ENCODE assay signal across 8 cellular contexts in the genomic region with DNA sequence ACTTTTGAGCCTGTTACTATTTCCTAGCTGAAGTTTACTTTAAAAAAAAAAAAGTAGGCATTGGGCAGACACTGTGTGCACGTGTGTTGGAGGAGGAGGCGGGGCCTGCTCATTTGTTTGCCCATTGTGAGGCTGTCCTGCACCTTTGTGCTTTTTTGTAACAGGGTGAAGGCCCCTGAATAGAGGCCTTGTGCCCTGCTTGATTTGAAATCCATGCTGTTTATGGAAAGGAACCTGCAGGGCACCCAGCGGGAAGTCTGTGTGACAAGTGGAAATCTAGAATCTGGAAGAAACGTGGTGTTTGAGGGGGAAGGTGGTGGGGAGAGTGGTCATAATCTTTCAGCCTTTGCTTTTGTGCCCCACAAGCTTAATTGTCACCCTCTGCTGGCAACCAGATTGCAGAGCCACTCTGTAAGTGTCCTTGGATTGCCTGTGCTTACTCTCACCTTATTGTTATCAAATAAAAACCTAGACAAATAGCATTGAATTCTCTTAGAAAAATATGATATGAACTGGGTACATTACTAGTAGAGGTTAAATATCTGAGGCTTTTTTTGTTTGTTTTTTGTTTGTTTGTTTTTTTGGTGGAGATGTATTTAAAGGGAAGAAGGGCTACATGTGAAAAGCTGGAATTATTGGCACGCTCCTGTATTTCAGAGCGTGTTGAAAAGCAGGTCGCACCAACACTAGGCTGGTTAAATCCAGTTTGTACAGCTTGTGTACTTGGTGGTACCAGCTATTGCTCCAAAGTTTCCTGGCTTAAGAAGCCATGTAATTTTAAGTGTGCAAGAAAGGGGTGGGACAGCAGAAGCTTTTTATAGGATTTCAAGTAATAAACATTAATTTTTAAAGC.
DNase-seq lines count a peak whose midpoint lies in the region; ATAC-seq and TF ChIP-seq lines count a peak whose summit lies in the region.

No MANE protein-coding gene starts in this region.

- ATAC-seq in mucosa of descending colon (peak; percentile 91), HG03196 (IDR thresholded peaks at IDR 0.05; ENCODE audit: unreplicated experiment) (no peak)

- DNase-seq in DMS153 (lab: John Stamatoyannopoulos, UW) (peak; percentile 57), NCI-H146 (lab: John Stamatoyannopoulos, UW) (peak; percentile 99), MCF 10A (ENCODE audit: unreplicated experiment) (no peak), mucosa of descending colon (peak; percentile 76 to 85 (median 77)), kidney glomerular epithelial cell (lab: John Stamatoyannopoulos, UW) (no peak)
- DNase-seq in stimulated activated CD4-positive, alpha-beta T cell treated with anti-CD3 and anti-CD28 coated beads, Interleukin-1b, Interleukin-23, amount 100 ng/mL, for 48 hours = no peak
- no peak for DNase-seq in activated naive CD4-positive, alpha-beta T cell (lab: John Stamatoyannopoulos, UW)

- H3K27ac Mint-ChIP-seq in MCF 10A (ENCODE audit: low read depth, unreplicated experiment) = no peak overlapping the region

- no peaks in the 10 kb centered on the region for H3K9me3 Mint-ChIP-seq in MCF 10A (ENCODE audit: unreplicated experiment)

- H3K4me1 Mint-ChIP-seq in MCF 10A (ENCODE audit: insufficient read depth, unreplicated experiment) = peaks cover 16% of the 10 kb centered on the region

- CTCF ChIA-PET in MCF 10A (lab: Yijun Ruan, JAX) = interaction anchor here (0.7 to 2.7 kb wide), 4 partner anchors 9 to 106 kb away, joined by 4 to 14 read pairs (median 6); no protein-coding TSS in a partner anchor

- H3K4me1 ChIP-seq in mucosa of descending colon (ENCODE audit: low read depth) = peaks cover 18% of the 10 kb centered on the region

- peak overlapping the region; percentile 50 for H3K4me3 Mint-ChIP-seq in MCF 10A (ENCODE audit: unreplicated experiment)

- H3K4me3 ChIP-seq in mucosa of descending colon = no peak overlapping the region

- H3K36me3 ChIP-seq in mucosa of descending colon (ENCODE audit: low read depth) = no peaks in the 10 kb centered on the region

- POLR2A ChIA-PET in MCF 10A (lab: Yijun Ruan, JAX) = interaction anchor here (0.7 to 1.5 kb wide), 9 partner anchors 9 to 212 kb away, joined by 3 to 5 read pairs (median 4); no protein-coding TSS in a partner anchor

- no peaks in the 10 kb centered on the region for H3K27me3 Mint-ChIP-seq in MCF 10A (ENCODE audit: insufficient read depth, unreplicated experiment)

- BruUV-seq in MCF 10A (replicated peaks; lab: Mats Ljungman, UMichigan) = no TSS peak

- TF ChIP-seq CTCF in MCF 10A (IDR thresholded peaks at IDR 0.05; ENCODE audit: unreplicated experiment) (no peak), mucosa of descending colon (IDR thresholded peaks at IDR 0.05) (no peak)

- H3K36me3 Mint-ChIP-seq in MCF 10A (ENCODE audit: insufficient read depth, unreplicated experiment) = peaks cover 21% of the 10 kb centered on the region

- H3K9me3 ChIP-seq in mucosa of descending colon = no peaks in the 10 kb centered on the region

- intact Hi-C loops in MCF 10A (cut with micrococcal nuclease) = loop anchor here (5.0 kb wide), 1 partner anchor 151 kb away; no protein-coding TSS in a partner anchor
- intact Hi-C loops in mucosa of descending colon (cut with DNase I, micrococcal nuclease) = loop anchor here in 1 of 2 donors (10.0 kb wide), 1 partner anchor 149 kb away; no protein-coding TSS in a partner anchor

Comparison
In these comparisons a context has a peak if more than half of its experiments do, and no peak if none do; other contexts are left out.
1. DNase-seq: peak in DMS153 (single experiment), NCI-H146 (single experiment) and mucosa of descending colon (3 of 3); none in MCF 10A (single experiment), stimulated activated CD4-positive, alpha-beta T cell treated with anti-CD3 and anti-CD28 coated beads, Interleukin-1b, Interleukin-23, amount 100 ng/mL, for 48 hours (single experiment), activated naive CD4-positive, alpha-beta T cell (0 of 4) and kidney glomerular epithelial cell (single experiment).